ENCODE assay signal across 16 cellular contexts in the genomic region with DNA sequence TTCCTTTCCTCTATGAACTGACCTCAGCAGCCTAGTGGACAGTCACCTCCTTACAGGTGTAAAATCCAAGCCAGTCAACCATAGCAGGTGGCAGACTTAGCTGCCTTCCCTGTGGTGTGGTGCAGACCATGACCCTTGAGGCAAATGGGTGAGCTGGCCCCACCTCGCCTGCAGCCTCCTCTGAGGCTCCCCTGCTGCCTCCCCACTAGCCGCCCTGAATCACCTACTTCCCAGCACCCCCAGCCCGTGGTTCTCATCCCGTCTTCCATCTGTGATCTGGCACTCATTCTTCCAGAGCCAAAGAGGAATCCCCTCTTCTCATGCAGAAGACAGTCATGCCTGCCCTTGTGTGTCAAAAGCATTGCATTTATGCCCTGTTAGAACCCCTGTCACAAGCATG. TPM values are rescaled to one million over a fixed set of nuclear protein-coding genes. Genes with fewer than 3 reads are reported as not detected.
A peak's percentile ranks its signal among the peaks of the same experiment; 100 is the strongest.
DNase-seq lines count a peak whose midpoint lies in the region; ATAC-seq, FAIRE-seq and TF ChIP-seq lines count a peak whose summit lies in the region.
"Had no signal": no experiment of that assay in that cellular context is flagged by ENCODE, and none has a peak within 500 bp of the region (broad histone marks: within the 10 kb centered on the region; RNA-seq: fewer than 3 reads in every experiment).

No MANE protein-coding gene starts in this region.

- H4K8ac ChIP-seq in neuronal stem cell (ENCODE audit: low read depth, low read length), result no peak overlapping the region

- no peak overlapping the region for H2BK12ac ChIP-seq in neuronal stem cell (ENCODE audit: low read length)

- WGBS in GM12878 (ENCODE audit: insufficient coverage, insufficient replicate concordance, low lambda C conversion rate, missing lambda C conversion rate), result 14% methylated on average over 4 of the region's 4 CpGs
- no CpG with 5 or more reads among the region's 4 CpGs for WGBS in neuronal stem cell (ENCODE audit: extremely low coverage in 2 of 2, insufficient read length in 2 of 2, insufficient replicate concordance in 1 of 2), 2 donors

- TF ChIP-seq RAD21 in GM12878 (IDR thresholded peaks at IDR 0.05; ENCODE audit: insufficient read depth, low read depth, low read length), result no peak

- ATAC-seq in GM12878, result peak; percentile 20
- ATAC-seq: GM23338 had no signal

- peaks cover 0 to 45% (median 37%) of the 10 kb centered on the region in 11 experiments; a peak in 17 of 22 replicates for H4K20me1 ChIP-seq in BLaER1 treated with 17β-estradiol and CSF1 and Interleukin-3, amounts not matched to agents 10 nM and 100 nM
- no peaks in the 10 kb centered on the region for H4K20me1 ChIP-seq in GM12878 (ENCODE audit: control insufficient read depth, insufficient read depth)

- no TSS peak for BruUV-seq in GM12878 (replicated peaks; lab: Mats Ljungman, UMichigan)

- H3K4ac ChIP-seq in neuronal stem cell (ENCODE audit: low read length), result no peak overlapping the region

- no peak for TF ChIP-seq POLR2A in GM12878 (IDR thresholded peaks at IDR 0.05; ENCODE audit: low read depth, low read length)

- SMC1A ChIA-PET in GM12878 (lab: Charles Lee; ENCODE audit: uncharacterized antibody, unreplicated experiment), result interaction anchor here (1.6 kb wide), 1 partner anchor 158 kb away, joined by 4 read pairs; no protein-coding TSS in a partner anchor

- peak overlapping the region; percentile 53 for H3K18ac ChIP-seq in neuronal stem cell (ENCODE audit: low read length)

- no peaks in the 10 kb centered on the region for H3K9me3 Mint-ChIP-seq in IgD-negative memory B cell
- H3K9me3 Mint-ChIP-seq: GM23338 had no signal

- no peak overlapping the region for H3K14ac ChIP-seq in neuronal stem cell (ENCODE audit: low read length)

- POLR2A ChIA-PET in GM12878 (lab: Charles Lee), result no interaction called here

- no peak overlapping the region for H2BK5ac ChIP-seq in neuronal stem cell (ENCODE audit: low read length)

- peak overlapping the region in 1 of 10 experiments; percentile 9; a peak in 3 of 20 replicates for H3K4me3 ChIP-seq in BLaER1 treated with 17β-estradiol and CSF1 and Interleukin-3, amounts not matched to agents 10 nM and 100 nM
- H3K4me3 ChIP-seq in GM12878 (no peak overlapping the region), neuronal stem cell (ENCODE audit: low read length in 2 of 2) (no peak overlapping the region)
- H3K4me3 ChIP-seq: GM23338, MG63, SJCRH30 had no signal

- H3K79me1 ChIP-seq in neuronal stem cell (ENCODE audit: low read depth, low read length), result no peaks in the 10 kb centered on the region

- H3K23ac ChIP-seq in neuronal stem cell (ENCODE audit: low read depth, low read length, poor library complexity), result peak overlapping the region; percentile 82

- no peak overlapping the region for H2BK120ac ChIP-seq in neuronal stem cell (ENCODE audit: low read depth, low read length)

- in situ Hi-C loops in GM12878 (cut with MboI), result no loop called here

- RAD21 ChIA-PET in GM12878 (lab: Charles Lee; ENCODE audit: unreplicated experiment), result no interaction called here

- TF ChIP-seq CTCF in GM12878 (IDR thresholded peaks at IDR 0.05 in 2 of 3, conservative IDR thresholded peaks at IDR 0.05 in 1 of 3; ENCODE audit: control insufficient read depth in 2 of 3, extremely low read depth in 1 of 3, insufficient read depth in 1 of 3, low read depth in 3 of 3, low read length in 3 of 3), result no peak

- peak overlapping the region; percentile 75 to 98 (median 93) for H3K4me2 ChIP-seq in BLaER1 treated with 17β-estradiol and CSF1 and Interleukin-3, amounts not matched to agents 10 nM and 100 nM
- H3K4me2 ChIP-seq in GM12878 (ENCODE audit: control insufficient read depth, insufficient read depth) (no peak overlapping the region), neuronal stem cell (ENCODE audit: insufficient read depth, low read length, poor library complexity, severe bottlenecking) (no peak overlapping the region)
- H3K4me2 ChIP-seq: GM23338 had no signal

- peak overlapping the region in 4 of 11 experiments; percentile 2 to 69 (median 34); a peak in 6 of 22 replicates for H3K27ac ChIP-seq in BLaER1 treated with 17β-estradiol and CSF1 and Interleukin-3, amounts not matched to agents 10 nM and 100 nM
- H3K27ac ChIP-seq in GM12878 (ENCODE audit: control insufficient read depth, insufficient read depth), result no peak overlapping the region
- H3K27ac ChIP-seq in neuronal stem cell (replicated peaks; ENCODE audit: low read length), result no peak overlapping the region
- H3K27ac ChIP-seq: SJCRH30 had no signal

- H3K4me1 ChIP-seq in BLaER1 treated with 17β-estradiol and CSF1 and Interleukin-3, amounts not matched to agents 10 nM and 100 nM, result peaks cover 18 to 97% (median 95%) of the 10 kb centered on the region in 10 experiments
- H3K4me1 ChIP-seq in GM12878 (ENCODE audit: control insufficient read depth, insufficient read depth, low read length) (no peaks in the 10 kb centered on the region), neuronal stem cell (ENCODE audit: control insufficient read depth in 2 of 2, insufficient read depth in 1 of 2, low read depth in 1 of 2, low read length in 2 of 2) (peaks cover 3 to 7% of the 10 kb centered on the region in 2 donors)

- H2AFZ ChIP-seq in GM12878 (ENCODE audit: control insufficient read depth, low read depth, low read length) (no peak overlapping the region), neuronal stem cell (ENCODE audit: low read length) (no peak overlapping the region)
- H2AFZ ChIP-seq: GM23338 had no signal

- H2AK5ac ChIP-seq in neuronal stem cell (ENCODE audit: low read depth, low read length), result peak overlapping the region; percentile 60

- H3K79me2 ChIP-seq in GM12878 (ENCODE audit: control insufficient read depth, insufficient read depth, low read length), result no peaks in the 10 kb centered on the region

- H4K91ac ChIP-seq in neuronal stem cell (ENCODE audit: low read depth, low read length, poor library complexity), result no peak overlapping the region

- H3K27ac Mint-ChIP-seq in IgD-negative memory B cell, result peak overlapping the region in 2 of 3 donors; percentile 5 to 36
- H3K27ac Mint-ChIP-seq: CD4-positive, CD25-positive, alpha-beta regulatory T cell; GM23338 had no signal

- intact Hi-C loops in GM12878 (cut with micrococcal nuclease; ENCODE audit: unreplicated experiment) (no loop called here), head of caudate nucleus (cut with DNase I) (no loop called here)

- H3K9me3 ChIP-seq in BLaER1 treated with 17β-estradiol and CSF1 and Interleukin-3, amounts not matched to agents 10 nM and 100 nM (replicated peaks in 1 of 11), result no peaks in the 10 kb centered on the region
- no peaks in the 10 kb centered on the region for H3K9me3 ChIP-seq in GM12878 (replicated peaks; ENCODE audit: control insufficient read depth, insufficient read depth, low read length)
- H3K9me3 ChIP-seq in neuronal stem cell (replicated peaks in 1 of 2; ENCODE audit: control insufficient read depth in 2 of 2, insufficient read depth in 1 of 2, low read depth in 1 of 2, low read length in 2 of 2), result no peaks in the 10 kb centered on the region
- H3K9me3 ChIP-seq: MG63, SJCRH30 had no signal

- peaks cover 9 to 25% (median 21%) of the 10 kb centered on the region in 11 experiments for H3K36me3 ChIP-seq in BLaER1 treated with 17β-estradiol and CSF1 and Interleukin-3, amounts not matched to agents 10 nM and 100 nM
- no peaks in the 10 kb centered on the region for H3K36me3 ChIP-seq in GM12878 (ENCODE audit: control insufficient read depth in 2 of 2, insufficient read depth in 2 of 2, low read length in 1 of 2)
- peaks cover 24 to 36% of the 10 kb centered on the region in 2 donors for H3K36me3 ChIP-seq in neuronal stem cell (replicated peaks in 1 of 2; ENCODE audit: control insufficient read depth in 2 of 2, insufficient read depth in 2 of 2, low read length in 2 of 2)

- FAIRE-seq in GM12878 (lab: Jason Lieb, UNC), result no peak
- FAIRE-seq: GM18507 had no signal

- no peak for DNase-seq in GM12878 (ENCODE audit: low read depth, low spot score)
- no peak for DNase-seq in neuronal stem cell (ENCODE audit: low spot score)
- DNase-seq in activated T-cell treated with anti-CD3 and anti-CD28 coated beads for 4 hours, result no peak
- no peak for DNase-seq in head of caudate nucleus
- DNase-seq in NCI-H446 (lab: John Stamatoyannopoulos, UW), result no peak
- DNase-seq in OCI-M2 (lab: John Stamatoyannopoulos, UW; ENCODE audit: unreplicated experiment), result no peak
- DNase-seq: CD4-positive, CD25-positive, alpha-beta regulatory T cell; MG63; NCI-H226; OCI-M1; RPMI8226; SJCRH30 had no signal

- peaks cover 15 to 16% (median 15%) of the 10 kb centered on the region in 3 donors for H3K4me1 Mint-ChIP-seq in IgD-negative memory B cell
- H3K4me1 Mint-ChIP-seq: CD4-positive, CD25-positive, alpha-beta regulatory T cell had no signal

- no peaks in the 10 kb centered on the region for H3K36me3 Mint-ChIP-seq in IgD-negative memory B cell
- H3K36me3 Mint-ChIP-seq: CD4-positive, CD25-positive, alpha-beta regulatory T cell had no signal

- peak overlapping the region in 4 of 11 experiments; percentile 14 to 61 (median 54); a peak in 6 of 22 replicates for H3K9ac ChIP-seq in BLaER1 treated with 17β-estradiol and CSF1 and Interleukin-3, amounts not matched to agents 10 nM and 100 nM
- H3K9ac ChIP-seq in GM12878 (ENCODE audit: control insufficient read depth, insufficient read depth, low read length) (no peak overlapping the region), neuronal stem cell (ENCODE audit: low read depth, low read length, poor library complexity) (peak overlapping the region; percentile 3)

- 0 out of 22 replicates have a peak, but pooled peaks cover 0 to 4% (median 0%) of the 10 kb centered on the region in 11 experiments for H3K27me3 ChIP-seq in BLaER1 treated with 17β-estradiol and CSF1 and Interleukin-3, amounts not matched to agents 10 nM and 100 nM
- H3K27me3 ChIP-seq in GM12878 (replicated peaks in 1 of 2; ENCODE audit: control insufficient read depth in 2 of 2, insufficient read depth in 2 of 2, low read length in 1 of 2) (0 out of 4 replicates have a peak, but pooled peaks cover 0 to 2% of the 10 kb centered on the region in 2 experiments), neuronal stem cell (ENCODE audit: control insufficient read depth in 3 of 3, insufficient read depth in 3 of 3, low read depth in 1 of 3, low read length in 3 of 3) (no peaks in the 10 kb centered on the region)
- H3K27me3 ChIP-seq: MG63, SJCRH30 had no signal

- peak overlapping the region in 3 of 4 donors; percentile 14 to 79 (median 45) for H3K4me3 Mint-ChIP-seq in IgD-negative memory B cell
- H3K4me3 Mint-ChIP-seq: CD4-positive, CD25-positive, alpha-beta regulatory T cell; GM23338 had no signal

- CTCF ChIA-PET in GM12878 (lab: Yijun Ruan, JAX), result interaction anchor here (0.6 to 1.6 kb wide), 5 partner anchors 12 to 314 kb away, joined by 3 to 4 read pairs (median 3); no protein-coding TSS in a partner anchor

- H2BK15ac ChIP-seq in neuronal stem cell (ENCODE audit: low read length), result no peak overlapping the region

- peaks cover 27% of the 10 kb centered on the region for H3K27me3 Mint-ChIP-seq in IgD-negative memory B cell

- no peak for TF ChIP-seq EP300 in GM12878 (IDR thresholded peaks at IDR 0.05; ENCODE audit: borderline replicate concordance in 1 of 2, control insufficient read depth in 1 of 2, low read depth in 2 of 2, low read length in 2 of 2)

RNA-seq across cellular contexts. Expression of a gene that starts 34.4 kb away (rescaled TPM):
- polyA plus RNA-seq in IgD-negative memory B cell (not detected), GM12878 (2011; rRNA removed) (0.89 and 1.0 TPM in 2 replicates), GM12878 (2014; fragmentation: Illumina TruSeq; extraction: Trizol) (0.12 TPM in 1 of 2 replicates, not detected in the other), GM12878 (2014; fragmentation: Nextera tagmentation; extraction: Ambion mirVana) (not detected), GM12878 (2014; rRNA removed) (0.03 and 0.13 TPM in 2 replicates), GM12878 (2016; fragmentation: Nextera tagmentation; extraction: Ambion mirVana) (not detected)
- 1.0 and 1.8 TPM in 2 replicates for total RNA-seq in GM12878 (2013; cell fraction: nucleolus; rRNA removed)
- total RNA-seq in GM12878 (2014; rRNA removed) (not detected in 2 replicates), GM12878 (2014; rRNA removed; fragmentation: Illumina TruSeq; extraction: Trizol) (0.04 and 0.05 TPM in 2 replicates), GM12878 (2021) (0.21 and 0.31 TPM in 2 replicates)
- polyA plus RNA-seq in GM12878 (2011; ENCODE audit: low read depth), result 0.42 TPM
- 0.90 and 1.8 TPM in 2 replicates for polyA plus RNA-seq in GM12878 (2011; cell fraction: cytosol; rRNA removed)
- 2.2 and 3.0 TPM in 2 replicates for polyA plus RNA-seq in GM12878 (2011; cell fraction: nucleus; rRNA removed)
- 1.0 and 1.1 TPM in 2 replicates for polyA plus RNA-seq in GM12878 (2012)
- 3.0 and 3.3 TPM in 2 replicates for polyA minus RNA-seq in GM12878 (2011; rRNA and poly(A)+ RNA removed)
- 0.62 TPM in 1 of 2 replicates, not detected in the other for polyA minus RNA-seq in GM12878 (2011; cell fraction: cytosol; rRNA and poly(A)+ RNA removed)
- polyA minus RNA-seq in GM12878 (2011; cell fraction: nucleus; rRNA and poly(A)+ RNA removed), result 0.73 and 0.86 TPM in 2 replicates
- polyA plus RNA-seq in neuronal stem cell (2013, experiment 1 of 2), result 12.5 TPM
- 12.5 TPM for polyA plus RNA-seq in neuronal stem cell (2013, experiment 2 of 2)

Comparison
In these comparisons a context has a peak if more than half of its experiments do, and no peak if none do; other contexts are left out.
1. H3K4me2 ChIP-seq: peak in BLaER1 treated with 17β-estradiol and CSF1 and Interleukin-3, amounts not matched to agents 10 nM and 100 nM (11 of 11); none in GM12878 (single experiment) and neuronal stem cell (single experiment).